In genomic region chr14:33950320-33951182, GRCh38 we compare ENCODE assay signal across 8 cellular contexts. TPM values are rescaled to one million over a fixed set of nuclear protein-coding genes. Genes with fewer than 3 reads are reported as not detected.
A peak's percentile ranks its signal among the peaks of the same experiment; 100 is the strongest.
DNase-seq lines count a peak whose midpoint lies in the region; ATAC-seq, FAIRE-seq and TF ChIP-seq lines count a peak whose summit lies in the region.

EGLN3 (minus strand) TSS chr14:33951074; CDS start chr14:33950752, 322 bp downstream.

- peaks cover 24% of the 10 kb centered on the region for H3K27me3 ChIP-seq in adrenal gland
- H3K27me3 ChIP-seq in heart right ventricle, result peaks cover 0 to 53% (median 0%) of the 10 kb centered on the region in 7 donors
- no peaks in the 10 kb centered on the region for H3K27me3 ChIP-seq in pancreas
- H3K27me3 ChIP-seq in uterus, result no peaks in the 10 kb centered on the region

- no peak within 1 kb of the TSS for H3K27ac ChIP-seq in adrenal gland
- H3K27ac ChIP-seq in heart right ventricle, result peak within 1 kb of the TSS; percentile 63 to 92 (median 83)
- H3K27ac ChIP-seq in pancreas, result peak within 1 kb of the TSS; percentile 46 to 65 (median 56)
- peak within 1 kb of the TSS; percentile 58 to 79 for H3K27ac ChIP-seq in uterus

- 1 to 5% (median 2%) methylated on average over 16 to 91 of the region's 91 CpGs for WGBS in adrenal gland, 4 donors
- WGBS in heart right ventricle, 2 donors, result 0 to 1% methylated on average over 91 of the region's 91 CpGs
- 0 to 1% methylated on average over 91 of the region's 91 CpGs for WGBS in pancreas, 2 donors

- H3K36me3 ChIP-seq in adrenal gland (replicated peaks in 1 of 2) (no peaks in the 10 kb centered on the region), heart right ventricle (no peaks in the 10 kb centered on the region), pancreas (no peaks in the 10 kb centered on the region), uterus (no peaks in the 10 kb centered on the region)

- FAIRE-seq in pancreas (lab: Jason Lieb, UNC), result peak; percentile 57

- peak; percentile 69 for ATAC-seq in GM21515 (IDR thresholded peaks at IDR 0.05; ENCODE audit: unreplicated experiment)
- peak; percentile 98 to 99 (median 99) for ATAC-seq in heart right ventricle
- ATAC-seq in pancreas, result peak; percentile 98 to 99 (median 99)

- no peaks in the 10 kb centered on the region for H3K9me3 ChIP-seq in adrenal gland (replicated peaks in 1 of 3)
- H3K9me3 ChIP-seq in heart right ventricle, result no peaks in the 10 kb centered on the region
- no peaks in the 10 kb centered on the region for H3K9me3 ChIP-seq in pancreas
- H3K9me3 ChIP-seq in uterus, result no peaks in the 10 kb centered on the region

- DNase-seq in DMS79 treated with DMSO at 0.1 percent for 48 hours (lab: John Stamatoyannopoulos, UW) (peak; percentile 96), HuH-7.5 (ENCODE audit: low spot score) (peak; percentile 67), SK-MEL-5 (ENCODE audit: low read depth, low spot score) (peak; percentile 60), adrenal gland (peak; percentile 67 to 86 (median 77)), heart right ventricle (peak; percentile 90 to 93), pancreas (peak; percentile 88 to 97 (median 92)), uterus (peak; percentile 88 to 94)

- H3K4me1 ChIP-seq in adrenal gland (replicated peaks in 1 of 2), result peaks cover 7 to 15% of the 10 kb centered on the region in 2 donors
- peaks cover 0 to 51% (median 28%) of the 10 kb centered on the region in 9 donors for H3K4me1 ChIP-seq in heart right ventricle
- H3K4me1 ChIP-seq in pancreas, result peaks cover 0 to 7% (median 0%) of the 10 kb centered on the region in 3 donors
- H3K4me1 ChIP-seq in uterus, result peaks cover 0 to 6% of the 10 kb centered on the region in 2 donors

- TF ChIP-seq POLR2A in adrenal gland (IDR thresholded peaks at IDR 0.05) (peak in 1 of 2 donors; percentile 53), uterus (IDR thresholded peaks at IDR 0.05) (peak; percentile 96 to 99)

- H3K4me3 ChIP-seq in adrenal gland (peak within 1 kb of the TSS in 2 of 4 donors; percentile 45 to 51), heart right ventricle (peak within 1 kb of the TSS; percentile 73 to 93 (median 80)), pancreas (peak within 1 kb of the TSS; percentile 37 to 77 (median 58)), uterus (peak within 1 kb of the TSS; percentile 64 to 68)

- in situ Hi-C loops in SK-MEL-5 (cut with HindIII; ENCODE audit: low pct_unique_long_range_greater_than_20kb, low sequenced_read_pairs), result no loop called here

- intact Hi-C loops in adrenal gland (cut with DNase I) (no loop called here), heart right ventricle (cut with DNase I) (loop anchor here in 9 of 10 donors (2.0 to 10.0 kb wide), 10 partner anchors 74 to 277 kb away; no protein-coding TSS in a partner anchor), pancreas (cut with DNase I) (no loop called here), uterus (cut with DNase I; ENCODE audit: low total_unique reads) (no loop called here)

- no peak for TF ChIP-seq CTCF in adrenal gland (IDR thresholded peaks at IDR 0.05)
- TF ChIP-seq CTCF in heart right ventricle (IDR thresholded peaks at IDR 0.05), result no peak
- no peak for TF ChIP-seq CTCF in pancreas (IDR thresholded peaks at IDR 0.05)
- peak in 1 of 4 experiments; percentile 15 for TF ChIP-seq CTCF in uterus (IDR thresholded peaks at IDR 0.05)

RNA-seq across cellular contexts. Expression of gene EGLN3, which starts in this region (rescaled TPM):
- total RNA-seq in SK-MEL-5 (2014; rRNA removed; shearing (Covaris generic)), result 22.8 and 31.7 TPM in 2 replicates
- 6.5 and 16.0 TPM in 2 replicates for polyA plus RNA-seq in SK-MEL-5 (2015; cell fraction: cytosol; rRNA removed)
- polyA plus RNA-seq in SK-MEL-5 (2015; cell fraction: nucleus; rRNA removed), result 10.2 and 22.7 TPM in 2 replicates
- 1 to 10 TPM in 3 of 8 donors, under 1 TPM in 5; 0.18 to 7.4 (median 0.88) TPM for total RNA-seq in adrenal gland
- polyA plus RNA-seq in adrenal gland, result under 1 TPM; 0.48 to 0.71 (median 0.51) TPM
- 100 to 1,000 TPM in 7 of 10 donors, 10 to 100 TPM in 3; 50.8 to 281 (median 169) TPM for total RNA-seq in heart right ventricle
- 100 to 1,000 TPM in 1 of 2 donors, 10 to 100 TPM in 1; 33.7 to 256 TPM for polyA plus RNA-seq in heart right ventricle
- 10 to 100 TPM in 1 of 6 donors, 1 to 10 TPM in 5; 2.7 to 14.5 (median 4.6) TPM for total RNA-seq in pancreas
- 1 to 10 TPM; 1.2 to 1.9 TPM for polyA plus RNA-seq in pancreas
- 10 to 100 TPM in 1 of 4 donors, 1 to 10 TPM in 3; 2.6 to 42.7 (median 8.7) TPM for total RNA-seq in uterus

Comparison
In these comparisons a context has a peak if more than half of its experiments do, and no peak if none do; other contexts are left out.
1. RNA of gene EGLN3 (polyA plus RNA-seq): 33.7 to 256 TPM in heart right ventricle; 1.2 to 1.9 TPM in pancreas and 0.48 to 0.71 TPM in adrenal gland; every median in the first group is over 10 times any median in the second.
2. H3K27ac ChIP-seq: peak in heart right ventricle (10 of 10), pancreas (4 of 4) and uterus (2 of 2); none in adrenal gland (0 of 5).
3. intact Hi-C loops: an anchor here in heart right ventricle (2.0 to 10.0 kb wide); none called in adrenal gland, pancreas and uterus.
4. Peak in every context shown above with its lines, with median percentiles within 50 percentile points of each other: DNase-seq and ATAC-seq.